In the genomic region with DNA sequence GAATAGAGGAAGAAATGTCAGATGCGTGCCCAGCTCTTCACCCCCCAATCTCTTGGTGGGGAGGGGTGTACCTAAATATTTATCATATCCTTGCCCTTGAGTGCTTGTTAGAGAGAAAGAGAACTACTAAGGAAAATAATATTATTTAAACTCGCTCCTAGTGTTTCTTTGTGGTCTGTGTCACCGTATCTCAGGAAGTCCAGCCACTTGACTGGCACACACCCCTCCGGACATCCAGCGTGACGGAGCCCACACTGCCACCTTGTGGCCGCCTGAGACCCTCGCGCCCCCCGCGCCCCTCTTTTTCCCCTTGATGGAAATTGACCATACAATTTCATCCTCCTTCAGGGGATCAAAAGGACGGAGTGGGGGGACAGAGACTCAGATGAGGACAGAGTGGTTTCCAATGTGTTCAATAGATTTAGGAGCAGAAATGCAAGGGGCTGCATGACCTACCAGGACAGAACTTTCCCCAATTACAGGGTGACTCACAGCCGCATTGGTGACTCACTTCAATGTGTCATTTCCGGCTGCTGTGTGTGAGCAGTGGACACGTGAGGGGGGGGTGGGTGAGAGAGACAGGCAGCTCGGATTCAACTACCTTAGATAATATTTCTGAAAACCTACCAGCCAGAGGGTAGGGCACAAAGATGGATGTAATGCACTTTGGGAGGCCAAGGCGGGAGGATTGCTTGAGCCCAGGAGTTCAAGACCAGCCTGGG, we compare ENCODE assay signal across 1 cellular context.
TF ChIP-seq lines count a peak whose summit lies in the region.

No MANE protein-coding gene starts in this region.

TF ChIP-seq in HEK293, 187 proteins besides CTCF, POLR2A, EP300 and RAD21 (continued from another document and continues in another):
- TF ChIP-seq, protein P1, sequence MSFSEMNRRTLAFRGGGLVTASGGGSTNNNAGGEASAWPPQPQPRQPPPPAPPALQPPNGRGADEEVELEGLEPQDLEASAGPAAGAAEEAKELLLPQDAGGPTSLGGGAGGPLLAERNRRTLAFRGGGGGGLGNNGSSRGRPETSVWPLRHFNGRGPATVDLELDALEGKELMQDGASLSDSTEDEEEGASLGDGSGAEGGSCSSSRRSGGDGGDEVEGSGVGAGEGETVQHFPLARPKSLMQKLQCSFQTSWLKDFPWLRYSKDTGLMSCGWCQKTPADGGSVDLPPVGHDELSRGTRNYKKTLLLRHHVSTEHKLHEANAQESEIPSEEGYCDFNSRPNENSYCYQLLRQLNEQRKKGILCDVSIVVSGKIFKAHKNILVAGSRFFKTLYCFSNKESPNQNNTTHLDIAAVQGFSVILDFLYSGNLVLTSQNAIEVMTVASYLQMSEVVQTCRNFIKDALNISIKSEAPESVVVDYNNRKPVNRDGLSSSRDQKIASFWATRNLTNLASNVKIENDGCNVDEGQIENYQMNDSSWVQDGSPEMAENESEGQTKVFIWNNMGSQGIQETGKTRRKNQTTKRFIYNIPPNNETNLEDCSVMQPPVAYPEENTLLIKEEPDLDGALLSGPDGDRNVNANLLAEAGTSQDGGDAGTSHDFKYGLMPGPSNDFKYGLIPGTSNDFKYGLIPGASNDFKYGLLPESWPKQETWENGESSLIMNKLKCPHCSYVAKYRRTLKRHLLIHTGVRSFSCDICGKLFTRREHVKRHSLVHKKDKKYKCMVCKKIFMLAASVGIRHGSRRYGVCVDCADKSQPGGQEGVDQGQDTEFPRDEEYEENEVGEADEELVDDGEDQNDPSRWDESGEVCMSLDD (tag by site-specific recombination; IDR thresholded peaks at IDR 0.05), result peak; percentile 100
- TF ChIP-seq REPIN1 (tag by site-specific recombination; IDR thresholded peaks at IDR 0.05; ENCODE audit: low read depth) (no peak), MYNN (tag by site-specific recombination; IDR thresholded peaks at IDR 0.05; ENCODE audit: borderline replicate concordance) (no peak), ZBTB8A (tag by site-specific recombination; IDR thresholded peaks at IDR 0.05) (peak; percentile 55), ZNF221 (tag by site-specific recombination; IDR thresholded peaks at IDR 0.05; ENCODE audit: borderline replicate concordance) (no peak), ZNF426 (tag by site-specific recombination; IDR thresholded peaks at IDR 0.05) (no peak), ZNF324 (tag by site-specific recombination; IDR thresholded peaks at IDR 0.05) (peak; percentile 98), ZEB2 (tag by site-specific recombination; IDR thresholded peaks at IDR 0.05) (peak; percentile 97), ZNF433 (tag by site-specific recombination; IDR thresholded peaks at IDR 0.05; ENCODE audit: low read depth) (no peak), KLF8 (tag by site-specific recombination; IDR thresholded peaks at IDR 0.05) (peak; percentile 92), ZFP3 (tag by site-specific recombination; IDR thresholded peaks at IDR 0.05; ENCODE audit: low read depth) (no peak), GLI2 (tag by site-specific recombination; IDR thresholded peaks at IDR 0.05; ENCODE audit: borderline replicate concordance, low read depth) (no peak; the same call in 1 of the 2 replicates), FEZF1 (tag by site-specific recombination; IDR thresholded peaks at IDR 0.05) (peak; percentile 73), YY1 (tag by site-specific recombination; IDR thresholded peaks at IDR 0.05) (no peak)
- TF ChIP-seq, protein P2, sequence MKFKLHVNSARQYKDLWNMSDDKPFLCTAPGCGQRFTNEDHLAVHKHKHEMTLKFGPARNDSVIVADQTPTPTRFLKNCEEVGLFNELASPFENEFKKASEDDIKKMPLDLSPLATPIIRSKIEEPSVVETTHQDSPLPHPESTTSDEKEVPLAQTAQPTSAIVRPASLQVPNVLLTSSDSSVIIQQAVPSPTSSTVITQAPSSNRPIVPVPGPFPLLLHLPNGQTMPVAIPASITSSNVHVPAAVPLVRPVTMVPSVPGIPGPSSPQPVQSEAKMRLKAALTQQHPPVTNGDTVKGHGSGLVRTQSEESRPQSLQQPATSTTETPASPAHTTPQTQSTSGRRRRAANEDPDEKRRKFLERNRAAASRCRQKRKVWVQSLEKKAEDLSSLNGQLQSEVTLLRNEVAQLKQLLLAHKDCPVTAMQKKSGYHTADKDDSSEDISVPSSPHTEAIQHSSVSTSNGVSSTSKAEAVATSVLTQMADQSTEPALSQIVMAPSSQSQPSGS (tag by site-specific recombination; IDR thresholded peaks at IDR 0.05; ENCODE audit: low read depth), result peak; percentile 81
- TF ChIP-seq, protein P3, sequence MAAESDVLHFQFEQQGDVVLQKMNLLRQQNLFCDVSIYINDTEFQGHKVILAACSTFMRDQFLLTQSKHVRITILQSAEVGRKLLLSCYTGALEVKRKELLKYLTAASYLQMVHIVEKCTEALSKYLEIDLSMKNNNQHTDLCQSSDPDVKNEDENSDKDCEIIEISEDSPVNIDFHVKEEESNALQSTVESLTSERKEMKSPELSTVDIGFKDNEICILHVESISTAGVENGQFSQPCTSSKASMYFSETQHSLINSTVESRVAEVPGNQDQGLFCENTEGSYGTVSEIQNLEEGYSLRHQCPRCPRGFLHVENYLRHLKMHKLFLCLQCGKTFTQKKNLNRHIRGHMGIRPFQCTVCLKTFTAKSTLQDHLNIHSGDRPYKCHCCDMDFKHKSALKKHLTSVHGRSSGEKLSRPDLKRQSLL (tag by site-specific recombination; IDR thresholded peaks at IDR 0.05), result no peak
- TF ChIP-seq, protein P4, sequence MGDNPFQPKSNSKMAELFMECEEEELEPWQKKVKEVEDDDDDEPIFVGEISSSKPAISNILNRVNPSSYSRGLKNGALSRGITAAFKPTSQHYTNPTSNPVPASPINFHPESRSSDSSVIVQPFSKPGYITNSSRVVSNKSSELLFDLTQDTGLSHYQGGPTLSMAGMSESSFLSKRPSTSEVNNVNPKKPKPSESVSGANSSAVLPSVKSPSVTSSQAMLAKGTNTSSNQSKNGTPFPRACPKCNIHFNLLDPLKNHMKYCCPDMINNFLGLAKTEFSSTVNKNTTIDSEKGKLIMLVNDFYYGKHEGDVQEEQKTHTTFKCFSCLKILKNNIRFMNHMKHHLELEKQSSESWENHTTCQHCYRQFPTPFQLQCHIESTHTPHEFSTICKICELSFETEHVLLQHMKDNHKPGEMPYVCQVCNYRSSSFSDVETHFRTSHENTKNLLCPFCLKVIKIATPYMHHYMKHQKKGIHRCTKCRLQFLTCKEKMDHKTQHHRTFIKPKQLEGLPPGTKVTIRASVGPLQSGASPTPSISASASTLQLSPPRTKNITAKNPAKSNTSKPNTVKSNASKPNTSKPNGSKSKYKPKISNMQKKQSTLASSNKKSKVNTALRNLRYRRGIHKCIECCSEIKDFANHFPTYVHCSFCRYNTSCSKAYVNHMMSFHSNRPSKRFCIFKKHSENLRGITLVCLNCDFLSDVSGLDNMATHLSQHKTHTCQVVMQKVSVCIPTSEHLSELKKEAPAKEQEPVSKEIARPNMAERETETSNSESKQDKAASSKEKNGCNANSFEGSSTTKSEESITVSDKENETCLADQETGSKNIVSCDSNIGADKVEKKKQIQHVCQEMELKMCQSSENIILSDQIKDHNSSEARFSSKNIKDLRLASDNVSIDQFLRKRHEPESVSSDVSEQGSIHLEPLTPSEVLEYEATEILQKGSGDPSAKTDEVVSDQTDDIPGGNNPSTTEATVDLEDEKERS (tag by site-specific recombination; IDR thresholded peaks at IDR 0.05), result no peak
- TF ChIP-seq, protein P5, sequence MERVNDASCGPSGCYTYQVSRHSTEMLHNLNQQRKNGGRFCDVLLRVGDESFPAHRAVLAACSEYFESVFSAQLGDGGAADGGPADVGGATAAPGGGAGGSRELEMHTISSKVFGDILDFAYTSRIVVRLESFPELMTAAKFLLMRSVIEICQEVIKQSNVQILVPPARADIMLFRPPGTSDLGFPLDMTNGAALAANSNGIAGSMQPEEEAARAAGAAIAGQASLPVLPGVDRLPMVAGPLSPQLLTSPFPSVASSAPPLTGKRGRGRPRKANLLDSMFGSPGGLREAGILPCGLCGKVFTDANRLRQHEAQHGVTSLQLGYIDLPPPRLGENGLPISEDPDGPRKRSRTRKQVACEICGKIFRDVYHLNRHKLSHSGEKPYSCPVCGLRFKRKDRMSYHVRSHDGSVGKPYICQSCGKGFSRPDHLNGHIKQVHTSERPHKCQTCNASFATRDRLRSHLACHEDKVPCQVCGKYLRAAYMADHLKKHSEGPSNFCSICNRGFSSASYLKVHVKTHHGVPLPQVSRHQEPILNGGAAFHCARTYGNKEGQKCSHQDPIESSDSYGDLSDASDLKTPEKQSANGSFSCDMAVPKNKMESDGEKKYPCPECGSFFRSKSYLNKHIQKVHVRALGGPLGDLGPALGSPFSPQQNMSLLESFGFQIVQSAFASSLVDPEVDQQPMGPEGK (tag by site-specific recombination; IDR thresholded peaks at IDR 0.05), result peak; percentile 99
- TF ChIP-seq, protein P6, sequence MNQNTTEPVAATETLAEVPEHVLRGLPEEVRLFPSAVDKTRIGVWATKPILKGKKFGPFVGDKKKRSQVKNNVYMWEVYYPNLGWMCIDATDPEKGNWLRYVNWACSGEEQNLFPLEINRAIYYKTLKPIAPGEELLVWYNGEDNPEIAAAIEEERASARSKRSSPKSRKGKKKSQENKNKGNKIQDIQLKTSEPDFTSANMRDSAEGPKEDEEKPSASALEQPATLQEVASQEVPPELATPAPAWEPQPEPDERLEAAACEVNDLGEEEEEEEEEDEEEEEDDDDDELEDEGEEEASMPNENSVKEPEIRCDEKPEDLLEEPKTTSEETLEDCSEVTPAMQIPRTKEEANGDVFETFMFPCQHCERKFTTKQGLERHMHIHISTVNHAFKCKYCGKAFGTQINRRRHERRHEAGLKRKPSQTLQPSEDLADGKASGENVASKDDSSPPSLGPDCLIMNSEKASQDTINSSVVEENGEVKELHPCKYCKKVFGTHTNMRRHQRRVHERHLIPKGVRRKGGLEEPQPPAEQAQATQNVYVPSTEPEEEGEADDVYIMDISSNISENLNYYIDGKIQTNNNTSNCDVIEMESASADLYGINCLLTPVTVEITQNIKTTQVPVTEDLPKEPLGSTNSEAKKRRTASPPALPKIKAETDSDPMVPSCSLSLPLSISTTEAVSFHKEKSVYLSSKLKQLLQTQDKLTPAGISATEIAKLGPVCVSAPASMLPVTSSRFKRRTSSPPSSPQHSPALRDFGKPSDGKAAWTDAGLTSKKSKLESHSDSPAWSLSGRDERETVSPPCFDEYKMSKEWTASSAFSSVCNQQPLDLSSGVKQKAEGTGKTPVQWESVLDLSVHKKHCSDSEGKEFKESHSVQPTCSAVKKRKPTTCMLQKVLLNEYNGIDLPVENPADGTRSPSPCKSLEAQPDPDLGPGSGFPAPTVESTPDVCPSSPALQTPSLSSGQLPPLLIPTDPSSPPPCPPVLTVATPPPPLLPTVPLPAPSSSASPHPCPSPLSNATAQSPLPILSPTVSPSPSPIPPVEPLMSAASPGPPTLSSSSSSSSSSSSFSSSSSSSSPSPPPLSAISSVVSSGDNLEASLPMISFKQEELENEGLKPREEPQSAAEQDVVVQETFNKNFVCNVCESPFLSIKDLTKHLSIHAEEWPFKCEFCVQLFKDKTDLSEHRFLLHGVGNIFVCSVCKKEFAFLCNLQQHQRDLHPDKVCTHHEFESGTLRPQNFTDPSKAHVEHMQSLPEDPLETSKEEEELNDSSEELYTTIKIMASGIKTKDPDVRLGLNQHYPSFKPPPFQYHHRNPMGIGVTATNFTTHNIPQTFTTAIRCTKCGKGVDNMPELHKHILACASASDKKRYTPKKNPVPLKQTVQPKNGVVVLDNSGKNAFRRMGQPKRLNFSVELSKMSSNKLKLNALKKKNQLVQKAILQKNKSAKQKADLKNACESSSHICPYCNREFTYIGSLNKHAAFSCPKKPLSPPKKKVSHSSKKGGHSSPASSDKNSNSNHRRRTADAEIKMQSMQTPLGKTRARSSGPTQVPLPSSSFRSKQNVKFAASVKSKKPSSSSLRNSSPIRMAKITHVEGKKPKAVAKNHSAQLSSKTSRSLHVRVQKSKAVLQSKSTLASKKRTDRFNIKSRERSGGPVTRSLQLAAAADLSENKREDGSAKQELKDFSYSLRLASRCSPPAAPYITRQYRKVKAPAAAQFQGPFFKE (tag by site-specific recombination; IDR thresholded peaks at IDR 0.05; ENCODE audit: borderline replicate concordance), result no peak
- TF ChIP-seq, protein P7, sequence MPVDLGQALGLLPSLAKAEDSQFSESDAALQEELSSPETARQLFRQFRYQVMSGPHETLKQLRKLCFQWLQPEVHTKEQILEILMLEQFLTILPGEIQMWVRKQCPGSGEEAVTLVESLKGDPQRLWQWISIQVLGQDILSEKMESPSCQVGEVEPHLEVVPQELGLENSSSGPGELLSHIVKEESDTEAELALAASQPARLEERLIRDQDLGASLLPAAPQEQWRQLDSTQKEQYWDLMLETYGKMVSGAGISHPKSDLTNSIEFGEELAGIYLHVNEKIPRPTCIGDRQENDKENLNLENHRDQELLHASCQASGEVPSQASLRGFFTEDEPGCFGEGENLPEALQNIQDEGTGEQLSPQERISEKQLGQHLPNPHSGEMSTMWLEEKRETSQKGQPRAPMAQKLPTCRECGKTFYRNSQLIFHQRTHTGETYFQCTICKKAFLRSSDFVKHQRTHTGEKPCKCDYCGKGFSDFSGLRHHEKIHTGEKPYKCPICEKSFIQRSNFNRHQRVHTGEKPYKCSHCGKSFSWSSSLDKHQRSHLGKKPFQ (tag by site-specific recombination; IDR thresholded peaks at IDR 0.05), result peak; percentile 72; the same call in 1 of the 2 replicates
- TF ChIP-seq, protein P8, sequence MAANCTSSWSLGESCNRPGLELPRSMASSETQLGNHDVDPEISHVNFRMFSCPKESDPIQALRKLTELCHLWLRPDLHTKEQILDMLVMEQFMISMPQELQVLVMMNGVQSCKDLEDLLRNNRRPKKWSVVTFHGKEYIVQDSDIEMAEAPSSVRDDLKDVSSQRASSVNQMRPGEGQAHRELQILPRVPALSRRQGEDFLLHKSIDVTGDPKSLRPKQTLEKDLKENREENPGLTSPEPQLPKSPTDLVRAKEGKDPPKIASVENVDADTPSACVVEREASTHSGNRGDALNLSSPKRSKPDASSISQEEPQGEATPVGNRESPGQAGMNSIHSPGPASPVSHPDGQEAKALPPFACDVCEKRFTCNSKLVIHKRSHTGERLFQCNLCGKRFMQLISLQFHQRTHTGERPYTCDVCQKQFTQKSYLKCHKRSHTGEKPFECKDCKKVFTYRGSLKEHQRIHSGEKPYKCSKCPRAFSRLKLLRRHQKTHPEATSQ (tag by site-specific recombination; IDR thresholded peaks at IDR 0.05), result 0 out of 2 replicates have a peak, but pooled peaks have one; percentile 37
- TF ChIP-seq, protein P9, sequence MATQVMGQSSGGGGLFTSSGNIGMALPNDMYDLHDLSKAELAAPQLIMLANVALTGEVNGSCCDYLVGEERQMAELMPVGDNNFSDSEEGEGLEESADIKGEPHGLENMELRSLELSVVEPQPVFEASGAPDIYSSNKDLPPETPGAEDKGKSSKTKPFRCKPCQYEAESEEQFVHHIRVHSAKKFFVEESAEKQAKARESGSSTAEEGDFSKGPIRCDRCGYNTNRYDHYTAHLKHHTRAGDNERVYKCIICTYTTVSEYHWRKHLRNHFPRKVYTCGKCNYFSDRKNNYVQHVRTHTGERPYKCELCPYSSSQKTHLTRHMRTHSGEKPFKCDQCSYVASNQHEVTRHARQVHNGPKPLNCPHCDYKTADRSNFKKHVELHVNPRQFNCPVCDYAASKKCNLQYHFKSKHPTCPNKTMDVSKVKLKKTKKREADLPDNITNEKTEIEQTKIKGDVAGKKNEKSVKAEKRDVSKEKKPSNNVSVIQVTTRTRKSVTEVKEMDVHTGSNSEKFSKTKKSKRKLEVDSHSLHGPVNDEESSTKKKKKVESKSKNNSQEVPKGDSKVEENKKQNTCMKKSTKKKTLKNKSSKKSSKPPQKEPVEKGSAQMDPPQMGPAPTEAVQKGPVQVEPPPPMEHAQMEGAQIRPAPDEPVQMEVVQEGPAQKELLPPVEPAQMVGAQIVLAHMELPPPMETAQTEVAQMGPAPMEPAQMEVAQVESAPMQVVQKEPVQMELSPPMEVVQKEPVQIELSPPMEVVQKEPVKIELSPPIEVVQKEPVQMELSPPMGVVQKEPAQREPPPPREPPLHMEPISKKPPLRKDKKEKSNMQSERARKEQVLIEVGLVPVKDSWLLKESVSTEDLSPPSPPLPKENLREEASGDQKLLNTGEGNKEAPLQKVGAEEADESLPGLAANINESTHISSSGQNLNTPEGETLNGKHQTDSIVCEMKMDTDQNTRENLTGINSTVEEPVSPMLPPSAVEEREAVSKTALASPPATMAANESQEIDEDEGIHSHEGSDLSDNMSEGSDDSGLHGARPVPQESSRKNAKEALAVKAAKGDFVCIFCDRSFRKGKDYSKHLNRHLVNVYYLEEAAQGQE (tag by site-specific recombination; IDR thresholded peaks at IDR 0.05), result peak; percentile 44; the same call in 1 of the 2 replicates
